ENCODE assay signal across 23 cellular contexts in genomic region chr9:93137362-93137761, GRCh38. TPM values are rescaled to one million over a fixed set of nuclear protein-coding genes. Genes with fewer than 3 reads are reported as not detected.
DNase-seq lines count a peak whose midpoint lies in the region; ATAC-seq and TF ChIP-seq lines count a peak whose summit lies in the region.
"Had no signal": no experiment of that assay in that cellular context is flagged by ENCODE, and none has a peak within 500 bp of the region (broad histone marks: within the 10 kb centered on the region; RNA-seq: fewer than 3 reads in every experiment).

No MANE protein-coding gene starts in this region.

- no peaks in the 10 kb centered on the region for H4K20me1 ChIP-seq in DOHH2 (ENCODE audit: control insufficient read depth, insufficient read depth, low read depth, low read length)

- H3K9me3 Mint-ChIP-seq in activated B cell treated with CpG ODN at 0.5 μM for 24 hours: peaks cover 3% of the 10 kb centered on the region
- H3K9me3 Mint-ChIP-seq: activated naive CD8-positive, alpha-beta T cell treated with anti-CD3 and anti-CD28 coated beads, Interleukin-2, amount 50 U/mL, for 24 hours; T-cell had no signal

- H3K4me3 Mint-ChIP-seq in activated B cell treated with CpG ODN at 0.5 μM for 24 hours: peak overlapping the region; percentile 16
- H3K4me3 Mint-ChIP-seq: activated CD4-positive, alpha-beta memory T cell treated with anti-CD3 and anti-CD28 coated beads, Interleukin-2, amount 10 ng/mL, durations not matched to agents 7 days and 5 days; activated naive CD8-positive, alpha-beta T cell treated with anti-CD3 and anti-CD28 coated beads, Interleukin-2, amount 50 U/mL, for 24 hours; T-cell had no signal

- H3K27ac Mint-ChIP-seq in activated B cell treated with CpG ODN at 0.5 μM for 24 hours: peak overlapping the region; percentile 59
- H3K27ac Mint-ChIP-seq: activated CD4-positive, alpha-beta memory T cell treated with anti-CD3 and anti-CD28 coated beads, Interleukin-2, amount 10 ng/mL, durations not matched to agents 7 days and 5 days; activated naive CD8-positive, alpha-beta T cell treated with anti-CD3 and anti-CD28 coated beads, Interleukin-2, amount 50 U/mL, for 24 hours; T-cell had no signal

- H3K27me3 Mint-ChIP-seq in activated B cell treated with CpG ODN at 0.5 μM for 24 hours: no peaks in the 10 kb centered on the region
- H3K27me3 Mint-ChIP-seq: activated CD4-positive, alpha-beta memory T cell treated with anti-CD3 and anti-CD28 coated beads, Interleukin-2, amount 10 ng/mL, durations not matched to agents 7 days and 5 days; activated naive CD8-positive, alpha-beta T cell treated with anti-CD3 and anti-CD28 coated beads, Interleukin-2, amount 50 U/mL, for 24 hours; T-cell had no signal

- peaks cover 6% of the 10 kb centered on the region; the same call in 1 of the 2 replicates for H3K27me3 ChIP-seq in DOHH2 (ENCODE audit: control insufficient read depth, low read length)
- no peaks in the 10 kb centered on the region for H3K27me3 ChIP-seq in layer of hippocampus (ENCODE audit: control insufficient read depth, insufficient read depth, low read length)
- H3K27me3 ChIP-seq: SJSA1, stomach had no signal

- CTCF ChIA-PET in activated B cell treated with CpG ODN at 0.5 μM for 24 hours (lab: Charles Lee): no interaction called here

- H3K36me3 Mint-ChIP-seq in activated B cell treated with CpG ODN at 0.5 μM for 24 hours (ENCODE audit: low read depth): no peaks in the 10 kb centered on the region
- H3K36me3 Mint-ChIP-seq: T-cell had no signal

- H3K9me3 ChIP-seq in DOHH2 (ENCODE audit: control insufficient read depth, insufficient read depth, low read length): no peaks in the 10 kb centered on the region
- H3K9me3 ChIP-seq: Caco-2, HAP-1, stomach had no signal

- POLR2A ChIA-PET in activated B cell treated with CpG ODN at 0.5 μM for 24 hours (lab: Charles Lee): interaction anchor here (0.6 to 1.1 kb wide), 2 partner anchors 77 to 174 kb away, joined by 3 to 4 read pairs; no protein-coding TSS in a partner anchor

- no peaks in the 10 kb centered on the region for H3K9me2 ChIP-seq in DOHH2 (replicated peaks; ENCODE audit: control insufficient read depth, low read length)

- H3K4me3 ChIP-seq in DOHH2 (ENCODE audit: low read length): peak overlapping the region; percentile 63
- H3K4me3 ChIP-seq: HAP-1, lung, SJSA1, stomach had no signal

- H3F3A ChIP-seq in DOHH2 (ENCODE audit: control insufficient read depth, insufficient read depth): peaks cover 7% of the 10 kb centered on the region

- H3K4me1 Mint-ChIP-seq in activated B cell treated with CpG ODN at 0.5 μM for 24 hours: peaks cover 49% of the 10 kb centered on the region

- H3K4me2 ChIP-seq in DOHH2 (ENCODE audit: low read length): peak overlapping the region; percentile 87

- H3K79me2 ChIP-seq in DOHH2 (ENCODE audit: control insufficient read depth, low read length): peaks cover 10% of the 10 kb centered on the region

- intact Hi-C loops in activated B cell treated with CpG ODN at 0.5 μM for 24 hours (cut with micrococcal nuclease): loop anchor here (10.0 kb wide), 2 partner anchors 317 to 427 kb away; partner anchors contain the start of genes FAM120A and FAM120AOS

- TF ChIP-seq CTCF in DOHH2 (IDR thresholded peaks at IDR 0.05; ENCODE audit: low read depth, low read length, poor library complexity, severe bottlenecking) (no peak), activated B cell treated with CpG ODN at 0.5 μM for 24 hours (IDR thresholded peaks at IDR 0.05) (no peak)

- peak overlapping the region; percentile 86 for H3K27ac ChIP-seq in DOHH2 (ENCODE audit: low read depth, low read length)
- peak overlapping the region; percentile 49 for H3K27ac ChIP-seq in layer of hippocampus (ENCODE audit: low read depth, low read length)
- peak overlapping the region; percentile 67 for H3K27ac ChIP-seq in substantia nigra (ENCODE audit: low read depth, low read length, poor library complexity, severe bottlenecking)
- H3K27ac ChIP-seq: SJSA1, stomach had no signal

- no peak for DNase-seq in activated B cell treated with CpG ODN at 0.5 μM for 24 hours
- peak in 1 of 49 donors; percentile 70 for DNase-seq in substantia nigra (lab: John Stamatoyannopoulos, UW)
- DNase-seq in stimulated activated CD4-positive, alpha-beta T cell treated with anti-CD3 and anti-CD28 coated beads, Interleukin-1b, Interleukin-23, amount 100 ng/mL, for 48 hours: no peak
- DNase-seq in hypothalamus (lab: John Stamatoyannopoulos, UW): no peak
- DNase-seq: activated CD4-positive, alpha-beta memory T cell treated with anti-CD3 and anti-CD28 coated beads, Interleukin-2, amount 10 ng/mL, durations not matched to agents 7 days and 5 days; activated CD4-positive, alpha-beta T cell treated with anti-CD3 and anti-CD28 coated beads for 1 hour; activated gamma-delta T cell treated with Interleukin-2 at 50 U/mL for 16 hours; activated naive CD8-positive, alpha-beta T cell treated with anti-CD3 and anti-CD28 coated beads, Interleukin-2, amount 50 U/mL, for 24 hours; activated T-cell treated with anti-CD3 and anti-CD28 coated beads for 4 hours; Caco-2; central memory CD4-positive, alpha-beta T cell; NCI-H1092 treated with DMSO at 0.1 percent for 48 hours; NCI-H187 treated with DMSO at 0.1 percent for 48 hours; NCI-H526 treated with DMSO at 0.1 percent for 48 hours; stomach; T-cell; trophoblast cell had no signal

- no peaks in the 10 kb centered on the region for H3K36me3 ChIP-seq in DOHH2 (ENCODE audit: control insufficient read depth, low read length)
- H3K36me3 ChIP-seq: HAP-1, stomach had no signal

- H3K4me1 ChIP-seq in DOHH2 (ENCODE audit: control insufficient read depth, low read length): peaks cover 84% of the 10 kb centered on the region

- ATAC-seq in activated B cell treated with CpG ODN at 0.5 μM for 24 hours (ENCODE audit: low read depth): no peak
- no peak for ATAC-seq in GM18498 (IDR thresholded peaks at IDR 0.05; ENCODE audit: unreplicated experiment)
- ATAC-seq: activated naive CD8-positive, alpha-beta T cell treated with anti-CD3 and anti-CD28 coated beads, Interleukin-2, amount 50 U/mL, for 24 hours; T-cell had no signal

RNA-seq across cellular contexts. Expression of gene NINJ1, which starts 3.3 kb away (rescaled TPM):
- 10.2 and 11.0 TPM in 2 replicates for total RNA-seq in activated B cell treated with CpG ODN at 0.5 μM for 24 hours

RNA-seq across cellular contexts. Expression of gene CARD19, which starts 41.3 kb away (rescaled TPM):
- total RNA-seq in activated B cell treated with CpG ODN at 0.5 μM for 24 hours: 13.7 and 15.6 TPM in 2 replicates

RNA-seq across cellular contexts. Expression of gene WNK2, which starts 46.6 kb away (rescaled TPM):
- 0.24 TPM in 1 of 2 replicates, not detected in the other for total RNA-seq in activated B cell treated with CpG ODN at 0.5 μM for 24 hours
- total RNA-seq: SJSA1 had no signal
